ENCODE assay signal across 12 cellular contexts in the genomic region with DNA sequence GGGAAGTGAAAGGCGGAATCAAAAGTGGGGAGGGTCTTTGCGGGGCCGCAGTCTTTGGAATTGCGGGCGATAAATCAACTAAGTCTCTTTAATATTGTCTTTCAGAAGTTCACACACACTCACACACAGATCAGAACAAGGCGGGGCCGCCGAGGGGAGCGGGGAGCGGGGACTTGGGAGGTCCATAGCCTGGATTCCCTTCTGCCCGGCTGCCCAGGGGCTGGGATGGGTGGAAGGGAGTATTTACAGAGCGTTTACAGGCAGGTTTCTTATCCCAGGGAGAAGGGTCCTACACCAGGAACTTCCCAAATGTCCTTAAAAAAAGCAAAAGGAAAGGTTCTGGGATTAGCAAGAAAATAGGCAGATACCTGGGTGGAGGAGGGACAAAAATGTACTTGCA. TPM values are rescaled to one million over a fixed set of nuclear protein-coding genes. Genes with fewer than 3 reads are reported as not detected.
DNase-seq lines count a peak whose midpoint lies in the region; ATAC-seq and TF ChIP-seq lines count a peak whose summit lies in the region.
"Had no signal": no experiment of that assay in that cellular context is flagged by ENCODE, and none has a peak within 500 bp of the region (broad histone marks: within the 10 kb centered on the region; RNA-seq: fewer than 3 reads in every experiment).

No MANE protein-coding gene starts in this region.

- H3K9me3 ChIP-seq in heart right ventricle (no peaks in the 10 kb centered on the region), mononuclear cell (ENCODE audit: low read depth, low read length) (no peaks in the 10 kb centered on the region), thymus (ENCODE audit: control insufficient read depth) (peaks cover 3% of the 10 kb centered on the region)
- H3K9me3 ChIP-seq: BE2C had no signal

- H3K36me3 ChIP-seq in heart right ventricle (peaks cover 0 to 9% (median 0%) of the 10 kb centered on the region in 9 donors), thymus (ENCODE audit: control insufficient read depth, insufficient read depth) (no peaks in the 10 kb centered on the region)
- H3K36me3 ChIP-seq: BE2C had no signal

- no peak for ATAC-seq in heart right ventricle
- no peak for ATAC-seq in Right ventricle myocardium superior (ENCODE audit: poor library complexity)
- no peak for ATAC-seq in sciatic nerve
- ATAC-seq in GM21528 (IDR thresholded peaks at IDR 0.05; ENCODE audit: low FRiP score, unreplicated experiment), result no peak

- TF ChIP-seq CTCF in heart right ventricle (IDR thresholded peaks at IDR 0.05) (no peak), brain (conservative IDR thresholded peaks at IDR 0.05) (no peak)

- 24 to 37% methylated on average over 12 of the region's 12 CpGs for WGBS in heart right ventricle, 2 donors
- 13% methylated on average over 12 of the region's 12 CpGs for WGBS in thymus

- peaks cover 0 to 29% (median 14%) of the 10 kb centered on the region in 9 donors for H3K4me1 ChIP-seq in heart right ventricle
- peaks cover 22% of the 10 kb centered on the region for H3K4me1 ChIP-seq in mononuclear cell (ENCODE audit: insufficient read depth, low read length)
- H3K4me1 ChIP-seq in thymus (ENCODE audit: control insufficient read depth, insufficient read depth, low read length), result peaks cover 10% of the 10 kb centered on the region

- peaks cover 42% of the 10 kb centered on the region for H3K4me1 Mint-ChIP-seq in brain

- intact Hi-C loops in heart right ventricle (cut with DNase I) (no loop called here), Right ventricle myocardium superior (cut with DNase I) (no loop called here), sciatic nerve (cut with DNase I) (no loop called here)

- peak overlapping the region in 7 of 10 donors; percentile 3 to 40 (median 31) for H3K4me3 ChIP-seq in heart right ventricle
- peak overlapping the region; percentile 34 for H3K4me3 ChIP-seq in mononuclear cell (ENCODE audit: low read length)
- peak overlapping the region; percentile 3 for H3K4me3 ChIP-seq in thymus (ENCODE audit: low read length)

- H3K27me3 Mint-ChIP-seq in brain, result peaks cover 43% of the 10 kb centered on the region

- peaks cover 0 to 7% (median 3%) of the 10 kb centered on the region in 5 experiments for H3K9me3 Mint-ChIP-seq in brain

- peak overlapping the region in 1 of 5 experiments; percentile 17 for H3K27ac Mint-ChIP-seq in brain

- DNase-seq in heart right ventricle, result no peak
- no peak for DNase-seq in Right ventricle myocardium superior
- DNase-seq in sciatic nerve (ENCODE audit: low spot score), result no peak
- no peak for DNase-seq in SKM-1 treated with dmso at 0.1 percent for 144 hours (lab: John Stamatoyannopoulos, UW; ENCODE audit: unreplicated experiment)
- DNase-seq: GOT3, NCI-H510A treated with DMSO at 0.1 percent for 48 hours, SHP77 treated with DMSO at 0.1 percent for 48 hours had no signal

- H3K27ac ChIP-seq in heart right ventricle (no peak overlapping the region), thymus (ENCODE audit: low read depth) (no peak overlapping the region)

- peaks cover 0 to 64% (median 8%) of the 10 kb centered on the region in 7 donors for H3K27me3 ChIP-seq in heart right ventricle
- peaks cover 46% of the 10 kb centered on the region for H3K27me3 ChIP-seq in mononuclear cell (ENCODE audit: insufficient read depth, low read length)
- peaks cover 42% of the 10 kb centered on the region for H3K27me3 ChIP-seq in thymus (ENCODE audit: control insufficient read depth, insufficient read depth)
- H3K27me3 ChIP-seq: BE2C had no signal

- H3K4me3 Mint-ChIP-seq in brain, result peak overlapping the region in 3 of 5 experiments; percentile 37 to 70 (median 68)

- H3K36me3 Mint-ChIP-seq in brain, result peaks cover 14% of the 10 kb centered on the region

RNA-seq across cellular contexts. Expression of gene PRRT1, which starts 3.5 kb away (rescaled TPM):
- total RNA-seq in heart right ventricle (1 to 10 TPM in 3 of 10 donors, under 1 TPM in 7; 0.17 to 1.4 (median 0.49) TPM), Right ventricle myocardium superior (0.51 TPM), mononuclear cell (0.42 TPM), sciatic nerve (6.1 TPM)
- polyA plus RNA-seq in heart right ventricle (1 to 10 TPM; 1.1 to 2.9 TPM), brain (ENCODE audit: insufficient read depth, low read depth, low replicate concordance) (48.8 TPM), thymus (6.1 TPM)

RNA-seq across cellular contexts. Expression of gene PPT2, which starts 5.7 kb away (rescaled TPM):
- total RNA-seq in heart right ventricle, result 10 to 100 TPM; 18.0 to 31.8 (median 23.7) TPM
- 10 to 100 TPM; 16.8 to 17.6 TPM for polyA plus RNA-seq in heart right ventricle
- total RNA-seq in Right ventricle myocardium superior, result 20.4 TPM
- polyA plus RNA-seq in brain (ENCODE audit: insufficient read depth, low read depth, low replicate concordance), result 19.1 TPM
- total RNA-seq in mononuclear cell, result 6.0 TPM
- polyA plus RNA-seq in thymus, result 9.8 TPM
- total RNA-seq in sciatic nerve, result 38.8 TPM

RNA-seq across cellular contexts. Expression of gene EGFL8, which starts 16.1 kb away (rescaled TPM):
- total RNA-seq in heart right ventricle (10 to 100 TPM in 1 of 10 donors, 1 to 10 TPM in 9; 6.8 to 11.3 (median 8.4) TPM), Right ventricle myocardium superior (6.1 TPM), mononuclear cell (0.73 TPM), sciatic nerve (312 TPM)
- polyA plus RNA-seq in heart right ventricle (10 to 100 TPM in 1 of 2 donors, 1 to 10 TPM in 1; 6.7 to 32.8 TPM), brain (ENCODE audit: insufficient read depth, low read depth, low replicate concordance) (11.5 TPM), thymus (31.9 TPM)

RNA-seq across cellular contexts. Expression of gene FKBPL, which starts 18.2 kb away (rescaled TPM):
- 1 to 10 TPM in 8 of 10 donors, under 1 TPM in 2; 0.72 to 3.4 (median 2.2) TPM for total RNA-seq in heart right ventricle
- 1 to 10 TPM; 3.4 to 7.2 TPM for polyA plus RNA-seq in heart right ventricle
- 2.5 TPM for total RNA-seq in Right ventricle myocardium superior
- 17.5 TPM for polyA plus RNA-seq in brain (ENCODE audit: insufficient read depth, low read depth, low replicate concordance)
- total RNA-seq in mononuclear cell, result 1.2 TPM
- 6.0 TPM for polyA plus RNA-seq in thymus
- total RNA-seq in sciatic nerve, result 2.8 TPM

RNA-seq across cellular contexts. Expression of gene ATF6B, which starts 20.2 kb away (rescaled TPM):
- total RNA-seq in heart right ventricle, result 10 to 100 TPM; 20.1 to 44.4 (median 29.4) TPM
- 10 to 100 TPM; 23.4 to 47.0 TPM for polyA plus RNA-seq in heart right ventricle
- total RNA-seq in Right ventricle myocardium superior, result 21.5 TPM
- polyA plus RNA-seq in brain (ENCODE audit: insufficient read depth, low read depth, low replicate concordance), result 89.2 TPM
- 32.0 TPM for total RNA-seq in mononuclear cell
- polyA plus RNA-seq in thymus, result 49.2 TPM
- 88.4 TPM for total RNA-seq in sciatic nerve

Comparison
In these comparisons a context has a peak if more than half of its experiments do, and no peak if none do; other contexts are left out.
1. RNA of gene EGFL8, which starts 16.1 kb away (total RNA-seq): 312 TPM in sciatic nerve (single experiment); 6.8 to 11.3 TPM in heart right ventricle, 6.1 TPM in Right ventricle myocardium superior (single experiment) and 0.73 TPM in mononuclear cell (single experiment); every median in the first group is over 10 times any median in the second.
2. Peak in every context shown above with its lines, with median percentiles within 50 percentile points of each other: H3K4me3 ChIP-seq.